ENCODE assay signal across 10 cellular contexts in genomic region chr6:331622-332521, GRCh38. TPM values are rescaled to one million over a fixed set of nuclear protein-coding genes. Genes with fewer than 3 reads are reported as not detected.
A peak's percentile ranks its signal among the peaks of the same experiment; 100 is the strongest.
DNase-seq lines count a peak whose midpoint lies in the region; ATAC-seq and TF ChIP-seq lines count a peak whose summit lies in the region.
"Had no signal": no experiment of that assay in that cellular context is flagged by ENCODE, and none has a peak within 500 bp of the region (broad histone marks: within the 10 kb centered on the region; RNA-seq: fewer than 3 reads in every experiment).

No MANE protein-coding gene starts in this region.

- no peaks in the 10 kb centered on the region for H3K27me3 ChIP-seq in endodermal cell (ENCODE audit: control insufficient read depth, insufficient read depth, low read length, poor library complexity, severe bottlenecking)

- no peak overlapping the region for H3K9ac ChIP-seq in endodermal cell (ENCODE audit: extremely low read depth, low read length, poor library complexity, severe bottlenecking)

- H3K4me1 Mint-ChIP-seq in endodermal cell, result no peaks in the 10 kb centered on the region

- no peak for TF ChIP-seq CTCF in endodermal cell (conservative IDR thresholded peaks at IDR 0.05)

- WGBS in endodermal cell (ENCODE audit: insufficient coverage in 1 of 2, insufficient read length in 1 of 2), 2 experiments, result 88% methylated on average over 11 to 13 of the region's 13 CpGs

- H3K4me1 ChIP-seq in endodermal cell (ENCODE audit: control insufficient read depth, insufficient read depth, low read length), result no peaks in the 10 kb centered on the region

- no peak overlapping the region for H3K27ac ChIP-seq in endodermal cell (ENCODE audit: low read depth, low read length)

- DNase-seq in Caki2 (ENCODE audit: low read depth) (peak; percentile 22), NAMALWA (ENCODE audit: low spot score) (peak; percentile 42), erythroblast (lab: John Stamatoyannopoulos, UW) (no peak), endodermal cell (no peak), germinal center (ENCODE audit: low spot score) (no peak), ureter (ENCODE audit: low spot score) (no peak)
- DNase-seq: NCI-H524 had no signal

- H3K27me3 Mint-ChIP-seq in endodermal cell (ENCODE audit: insufficient read depth), result no peaks in the 10 kb centered on the region

- ATAC-seq in GM19023 (IDR thresholded peaks at IDR 0.05; ENCODE audit: unreplicated experiment) (peak; percentile 42), HG02763 (IDR thresholded peaks at IDR 0.05; ENCODE audit: unreplicated experiment) (peak; percentile 38)

- peaks cover 18% of the 10 kb centered on the region for H3K9me3 Mint-ChIP-seq in endodermal cell

- peaks cover 1% of the 10 kb centered on the region for H3K36me3 ChIP-seq in endodermal cell (ENCODE audit: control insufficient read depth, insufficient read depth, low read length)

- TF ChIP-seq POLR2A in erythroblast (IDR thresholded peaks at IDR 0.05; ENCODE audit: low read length), result no peak

- H3K9me3 ChIP-seq in endodermal cell (ENCODE audit: control insufficient read depth, low read length), result no peaks in the 10 kb centered on the region

- peaks cover 5% of the 10 kb centered on the region for H3K36me3 Mint-ChIP-seq in endodermal cell (ENCODE audit: low read depth)

- in situ Hi-C loops in Caki2 (cut with HindIII; ENCODE audit: low pct_unique_long_range_greater_than_20kb, low sequenced_read_pairs), result no loop called here

- H3K4me3 Mint-ChIP-seq in endodermal cell, result no peak overlapping the region

- H3K4me3 ChIP-seq in endodermal cell (ENCODE audit: low read length), result no peak overlapping the region

- H3K27ac Mint-ChIP-seq in endodermal cell, result no peak overlapping the region

RNA-seq across cellular contexts. Expression of gene DUSP22, which starts 39.6 kb away (rescaled TPM):
- total RNA-seq in Caki2 (2014; rRNA removed; shearing (Covaris generic); ENCODE audit: low replicate concordance), result 6.0 and 23.8 TPM in 2 replicates
- total RNA-seq in endodermal cell (10 to 100 TPM; 33.5 to 35.4 TPM), ureter (48.9 TPM)
- polyA plus RNA-seq in endodermal cell (2013, experiment 1 of 2), result 41.4 TPM
- 38.1 TPM for polyA plus RNA-seq in endodermal cell (2013, experiment 2 of 2)

RNA-seq across cellular contexts. Expression of gene IRF4, which starts 59.7 kb away (rescaled TPM):
- total RNA-seq in Caki2 (2014; rRNA removed; shearing (Covaris generic); ENCODE audit: low replicate concordance), result not detected in 2 replicates
- total RNA-seq in endodermal cell (not detected), ureter (12.1 TPM)
- polyA plus RNA-seq in endodermal cell (2013, experiment 1 of 2), result 0.32 TPM
- polyA plus RNA-seq in endodermal cell (2013, experiment 2 of 2), result 0.79 TPM
- total RNA-seq: HT-29 had no signal

Comparison
In these comparisons a context has a peak if more than half of its experiments do, and no peak if none do; other contexts are left out.
1. DNase-seq: peak in Caki2 (single experiment) and NAMALWA (single experiment); none in erythroblast (0 of 2), endodermal cell (single experiment), germinal center (single experiment) and ureter (single experiment).